21 cellular contexts compared by ENCODE assay signal in the genomic region with DNA sequence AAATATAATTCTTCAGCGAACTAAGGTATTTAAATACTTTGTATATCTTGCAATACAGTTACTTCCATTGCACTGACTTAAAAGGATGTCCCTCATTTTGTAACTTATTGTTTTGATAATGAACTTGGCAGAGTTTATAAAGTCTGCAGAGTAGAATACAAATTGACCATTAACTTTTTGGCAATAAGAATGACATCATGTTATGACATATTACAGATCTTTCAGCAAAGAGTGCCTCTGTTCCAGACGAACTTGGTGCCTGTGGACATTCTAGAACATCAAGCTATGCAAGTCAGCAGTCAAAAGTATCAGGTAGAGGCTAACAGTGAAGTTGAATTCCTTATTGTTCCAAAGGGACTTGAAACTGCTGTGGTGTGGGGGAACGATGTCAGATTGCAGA.
"Had no signal": no experiment of that assay in that cellular context is flagged by ENCODE, and none has a peak within 500 bp of the region (broad histone marks: within the 10 kb centered on the region; RNA-seq: fewer than 3 reads in every experiment).

No MANE protein-coding gene starts in this region.

- DNase-seq: Karpas-422, KG1, MM.1S, NCI-H1092 treated with DMSO at 0.1 percent for 48 hours, NCI-H1436, NCI-H187 treated with DMSO at 0.1 percent for 48 hours, NCI-H2081, NCI-H2107, NCI-H446, NCI-H510A, NCI-H524 treated with DMSO at 0.1 percent for 48 hours, NCI-H774, Right ventricle myocardium superior, RPMI8226, SIG-M5, T-helper 1 cell had no signal

- H3K9me3 ChIP-seq: SJSA1 had no signal

- H3K27ac ChIP-seq: HL-60, SJSA1, SK-N-MC had no signal

- FAIRE-seq: HTR-8/SVneo, RCC 7860 had no signal

- H3K4me1 ChIP-seq: SJSA1 had no signal

- H3K27me3 ChIP-seq: SJSA1 had no signal

- H3K4me3 ChIP-seq: SJSA1, SK-N-MC had no signal
